Comparison of ENCODE assay signal across 20 cellular contexts in genomic region chr2:9391961-9392695, GRCh38. TPM values are rescaled to one million over a fixed set of nuclear protein-coding genes. Genes with fewer than 3 reads are reported as not detected.
DNase-seq lines count a peak whose midpoint lies in the region; ATAC-seq and TF ChIP-seq lines count a peak whose summit lies in the region.
"Had no signal": no experiment of that assay in that cellular context is flagged by ENCODE, and none has a peak within 500 bp of the region (broad histone marks: within the 10 kb centered on the region; RNA-seq: fewer than 3 reads in every experiment).

No MANE protein-coding gene starts in this region.

- TF ChIP-seq POLR2A in thyroid gland (IDR thresholded peaks at IDR 0.05), result no peak

- ATAC-seq in HG02642 (IDR thresholded peaks at IDR 0.05; ENCODE audit: poor library complexity, unreplicated experiment), result no peak
- ATAC-seq: naive thymus-derived CD8-positive, alpha-beta T cell had no signal

- H3K79me2 ChIP-seq in osteoblast (ENCODE audit: insufficient read depth, low read length), result no peaks in the 10 kb centered on the region

- H3K4me1 ChIP-seq in endodermal cell (ENCODE audit: control insufficient read depth, insufficient read depth, low read length) (peaks cover 5% of the 10 kb centered on the region), osteoblast (ENCODE audit: insufficient read depth, low read length) (no peaks in the 10 kb centered on the region), thyroid gland (peaks cover 0 to 15% of the 10 kb centered on the region in 2 donors)
- H3K4me1 ChIP-seq: Caco-2, prostate gland had no signal

- H3K9me3 ChIP-seq in SK-N-MC (ENCODE audit: low read depth, low read length) (no peaks in the 10 kb centered on the region), endodermal cell (ENCODE audit: control insufficient read depth, low read length) (no peaks in the 10 kb centered on the region), osteoblast (ENCODE audit: low read depth, low read length) (no peaks in the 10 kb centered on the region), thyroid gland (no peaks in the 10 kb centered on the region)
- H3K9me3 ChIP-seq: Caco-2, prostate gland had no signal

- H3K27me3 Mint-ChIP-seq in endodermal cell (ENCODE audit: insufficient read depth), result no peaks in the 10 kb centered on the region
- H3K27me3 Mint-ChIP-seq: activated CD4-positive, alpha-beta T cell treated with anti-CD3 and anti-CD28 coated beads, Interleukin-2, amount 10 ng/mL, durations not matched to agents 7 days and 5 days; memory B cell had no signal

- intact Hi-C loops in thyroid gland (cut with DNase I), result no loop called here

- TF ChIP-seq CTCF in endodermal cell (conservative IDR thresholded peaks at IDR 0.05) (no peak), osteoblast (IDR thresholded peaks at IDR 0.05; ENCODE audit: extremely low read depth, low read depth, low read length) (no peak), thyroid gland (IDR thresholded peaks at IDR 0.05) (no peak)

- no peak overlapping the region for H3K27ac Mint-ChIP-seq in endodermal cell
- H3K27ac Mint-ChIP-seq: activated CD4-positive, alpha-beta T cell treated with anti-CD3 and anti-CD28 coated beads, Interleukin-2, amount 10 ng/mL, durations not matched to agents 7 days and 5 days; memory B cell; naive thymus-derived CD8-positive, alpha-beta T cell had no signal

- H3K36me3 Mint-ChIP-seq in endodermal cell (ENCODE audit: low read depth), result peaks cover 3% of the 10 kb centered on the region
- H3K36me3 Mint-ChIP-seq: memory B cell; naive thymus-derived CD8-positive, alpha-beta T cell had no signal

- H3K36me3 ChIP-seq in SK-N-MC (ENCODE audit: insufficient read depth, low read length) (peaks cover 3% of the 10 kb centered on the region; the same call in 1 of the 2 replicates), endodermal cell (ENCODE audit: control insufficient read depth, insufficient read depth, low read length) (peaks cover 4% of the 10 kb centered on the region), osteoblast (ENCODE audit: insufficient read depth, low read length) (peaks cover 70% of the 10 kb centered on the region), thyroid gland (peaks cover 27 to 30% of the 10 kb centered on the region in 2 donors)
- H3K36me3 ChIP-seq: prostate gland had no signal

- H3K9ac ChIP-seq in SK-N-MC (ENCODE audit: insufficient read length) (peak overlapping the region; percentile 7), endodermal cell (ENCODE audit: extremely low read depth, low read length, poor library complexity, severe bottlenecking) (no peak overlapping the region)
- H3K9ac ChIP-seq: KMS-11 had no signal

- H4K20me1 ChIP-seq in osteoblast (ENCODE audit: insufficient read depth, low read length), result no peaks in the 10 kb centered on the region

- H3K9me3 Mint-ChIP-seq in endodermal cell, result no peaks in the 10 kb centered on the region
- H3K9me3 Mint-ChIP-seq: activated CD4-positive, alpha-beta T cell treated with anti-CD3 and anti-CD28 coated beads, Interleukin-2, amount 10 ng/mL, durations not matched to agents 7 days and 5 days; naive thymus-derived CD8-positive, alpha-beta T cell had no signal

- H3K4me3 ChIP-seq in SK-N-MC (no peak overlapping the region; the same call in 1 of the 2 replicates), endodermal cell (ENCODE audit: low read length) (no peak overlapping the region), osteoblast (ENCODE audit: insufficient read depth, low read length) (no peak overlapping the region), thyroid gland (replicated peaks in 1 of 3) (no peak overlapping the region)
- H3K4me3 ChIP-seq: prostate gland had no signal

- H3K27ac ChIP-seq in SK-N-MC, result peak overlapping the region; percentile 80; the same call in 1 of the 2 replicates
- peak overlapping the region; percentile 59 for H3K27ac ChIP-seq in endodermal cell (ENCODE audit: low read depth, low read length)
- no peak overlapping the region for H3K27ac ChIP-seq in osteoblast (ENCODE audit: low read depth, low read length)
- peak overlapping the region in 2 of 3 donors; percentile 67 to 82 for H3K27ac ChIP-seq in thyroid gland
- H3K27ac ChIP-seq: KMS-11, prostate gland had no signal

- no peak overlapping the region for H2AFZ ChIP-seq in osteoblast (ENCODE audit: low read length)

- H3K4me1 Mint-ChIP-seq in endodermal cell, result peaks cover 17% of the 10 kb centered on the region
- H3K4me1 Mint-ChIP-seq: activated CD4-positive, alpha-beta T cell treated with anti-CD3 and anti-CD28 coated beads, Interleukin-2, amount 10 ng/mL, durations not matched to agents 7 days and 5 days; memory B cell; naive thymus-derived CD8-positive, alpha-beta T cell had no signal

- H3K27me3 ChIP-seq in endodermal cell (ENCODE audit: control insufficient read depth, insufficient read depth, low read length, poor library complexity, severe bottlenecking) (no peaks in the 10 kb centered on the region), osteoblast (ENCODE audit: insufficient read depth, low read length) (no peaks in the 10 kb centered on the region), thyroid gland (no peaks in the 10 kb centered on the region)

- H3K4me3 Mint-ChIP-seq in endodermal cell, result no peak overlapping the region
- H3K4me3 Mint-ChIP-seq: activated CD4-positive, alpha-beta T cell treated with anti-CD3 and anti-CD28 coated beads, Interleukin-2, amount 10 ng/mL, durations not matched to agents 7 days and 5 days; memory B cell; naive thymus-derived CD8-positive, alpha-beta T cell had no signal

- H3K4me2 ChIP-seq in osteoblast (ENCODE audit: insufficient read depth, low read length), result no peak overlapping the region
- H3K4me2 ChIP-seq: KMS-11 had no signal

- 88 to 91% methylated on average over 6 to 12 of the region's 12 CpGs for WGBS in endodermal cell (ENCODE audit: insufficient coverage in 1 of 2, insufficient read length in 1 of 2), 2 experiments
- WGBS in thyroid gland, 2 donors, result 88 to 96% methylated on average over 12 of the region's 12 CpGs

- DNase-seq in SK-N-MC (ENCODE audit: low read depth, low spot score) (no peak), endodermal cell (peak; percentile 44), osteoblast (ENCODE audit: insufficient read length, low spot score, missing footprints) (peak; percentile 49), thyroid gland (no peak), kidney tubule cell (ENCODE audit: low spot score) (no peak), NCI-H1694 treated with DMSO at 0.1 percent for 48 hours (lab: John Stamatoyannopoulos, UW) (no peak)
- DNase-seq: activated CD4-positive, alpha-beta T cell treated with anti-CD3 and anti-CD28 coated beads, Interleukin-2, amount 10 ng/mL, durations not matched to agents 7 days and 5 days; activated gamma-delta T cell; AML-193; Caco-2; cerebellar nuclear complex; EL; naive thymus-derived CD8-positive, alpha-beta T cell; NCI-H1048; NCI-H2081 treated with DMSO at 0.1 percent for 48 hours; SW 1271 had no signal

RNA-seq across cellular contexts. Expression of gene ITGB1BP1, which starts 31.2 kb away (rescaled TPM):
- 10 to 100 TPM; 34.9 to 58.9 TPM for total RNA-seq in endodermal cell
- 42.8 TPM for polyA plus RNA-seq in endodermal cell (2013, experiment 1 of 2)
- polyA plus RNA-seq in endodermal cell (2013, experiment 2 of 2), result 47.2 TPM
- total RNA-seq in osteoblast, result 30.8 and 32.4 TPM in 2 replicates
- total RNA-seq in thyroid gland, result 10 to 100 TPM; 39.4 to 73.4 (median 45.8) TPM

RNA-seq across cellular contexts. Expression of gene CPSF3, which starts 31.3 kb away (rescaled TPM):
- total RNA-seq in endodermal cell (10 to 100 TPM; 75.0 to 85.2 TPM), osteoblast (34.5 and 38.4 TPM in 2 replicates), thyroid gland (10 to 100 TPM; 21.7 to 33.6 (median 29.1) TPM)
- 95.0 TPM for polyA plus RNA-seq in endodermal cell (2013, experiment 1 of 2)
- polyA plus RNA-seq in endodermal cell (2013, experiment 2 of 2), result 83.4 TPM

Comparison
In these comparisons a context has a peak if more than half of its experiments do, and no peak if none do; other contexts are left out.
1. DNase-seq: peak in endodermal cell (single experiment) and osteoblast (single experiment); none in SK-N-MC (single experiment), thyroid gland (0 of 2), kidney tubule cell (single experiment) and NCI-H1694 treated with DMSO at 0.1 percent for 48 hours (single experiment).